Comparison of ENCODE assay signal across 17 cellular contexts in the genomic region with DNA sequence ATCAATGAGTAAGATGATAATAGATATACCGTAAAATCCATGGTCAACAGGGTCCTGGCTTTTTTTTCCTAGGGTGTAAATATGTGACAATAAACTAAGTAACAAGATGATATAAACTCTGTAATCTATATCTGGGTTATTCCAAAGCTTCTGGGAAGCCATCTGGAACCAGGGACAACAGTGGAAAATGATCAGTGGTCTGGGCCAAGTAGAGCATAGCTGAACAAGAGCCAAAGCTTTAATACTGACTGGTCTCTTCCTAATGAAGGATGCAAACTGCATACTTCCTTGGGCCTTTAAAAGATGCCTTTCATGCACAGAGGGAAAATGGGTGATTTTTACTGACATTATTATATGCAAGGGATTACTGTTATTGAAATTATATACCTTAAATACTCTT. TPM values are rescaled to one million over a fixed set of nuclear protein-coding genes. Genes with fewer than 3 reads are reported as not detected.
"Had no signal": no experiment of that assay in that cellular context is flagged by ENCODE, and none has a peak within 500 bp of the region (broad histone marks: within the 10 kb centered on the region; RNA-seq: fewer than 3 reads in every experiment).

No MANE protein-coding gene starts in this region.

- DNase-seq: activated CD4-positive, alpha-beta memory T cell treated with anti-CD3 and anti-CD28 coated beads, Interleukin-2, amount 10 ng/mL, durations not matched to agents 7 days and 5 days; activated CD4-positive, alpha-beta T cell treated with anti-CD3 and anti-CD28 coated beads for 36 hours; activated CD4-positive, alpha-beta T cell treated with anti-CD3 and anti-CD28 coated beads, Interleukin-2, amount 50 U/mL, for 1 hour; activated gamma-delta T cell; activated naive CD4-positive, alpha-beta T cell treated with anti-CD3 and anti-CD28 coated beads for 36 hours; activated T-cell treated with anti-CD3 and anti-CD28 coated beads for 4 hours; activated T-cell treated with anti-CD3 and anti-CD28 coated beads, Interleukin-2, amount 50 U/mL, for 48 hours; amygdala; Kasumi-1; NCI-H1417; NCI-H69; PC-9; SIG-M5; T-cell; T1000; WERI-Rb-1 had no signal

- ATAC-seq: activated CD4-positive, alpha-beta T cell treated with anti-CD3 and anti-CD28 coated beads for 36 hours; T-cell had no signal

- H3K27ac ChIP-seq: PC-9, WERI-Rb-1 had no signal

RNA-seq across cellular contexts. Expression of gene CA10, which starts 8.9 kb away (rescaled TPM):
- total RNA-seq: activated CD4-positive, alpha-beta memory T cell treated with anti-CD3 and anti-CD28 coated beads, Interleukin-2, amount 10 ng/mL, durations not matched to agents 7 days and 5 days; activated CD4-positive, alpha-beta T cell treated with anti-CD3 and anti-CD28 coated beads for 36 hours; activated CD8-positive, alpha-beta memory T cell treated with anti-CD3 and anti-CD28 coated beads for 36 hours; activated naive CD4-positive, alpha-beta T cell treated with anti-CD3 and anti-CD28 coated beads for 36 hours; PC-9 had no signal
